ENCODE assay signal across 1 cellular context in genomic region chr13:27251166-27252088, GRCh38.
TF ChIP-seq lines count a peak whose summit lies in the region.

RPL21 (plus strand) TSS chr13:27251558; CDS start chr13:27253777, 2,219 bp downstream.

TF ChIP-seq in HepG2, 621 proteins besides CTCF, POLR2A, EP300 and RAD21 (continued from another document and continues in another):
- TF ChIP-seq HMGXB3 (CRISPR knock-in tag; IDR thresholded peaks at IDR 0.05; ENCODE audit: borderline replicate concordance) (peak; percentile 82), AGO2 (optimal IDR thresholded peaks at IDR 0.05; ENCODE audit: low read depth, low read length) (peak; percentile 94), ZNF441 (CRISPR knock-in tag; IDR thresholded peaks at IDR 0.05; ENCODE audit: borderline replicate concordance) (peak; percentile 33; the same call in 1 of the 2 replicates), IRF1 (CRISPR knock-in tag; IDR thresholded peaks at IDR 0.05; ENCODE audit: low read depth) (no peak), HCFC1 (IDR thresholded peaks at IDR 0.05; ENCODE audit: low read depth, low read length) (peak; percentile 17; the same call in 1 of the 2 replicates), RERE (CRISPR knock-in tag; IDR thresholded peaks at IDR 0.05; ENCODE audit: low read depth) (peak; percentile 7; the same call in 1 of the 2 replicates), ZNF280D (CRISPR knock-in tag; IDR thresholded peaks at IDR 0.05) (peak; percentile 86), MEF2D (CRISPR knock-in tag; IDR thresholded peaks at IDR 0.05) (peak; percentile 89), ZNF768 (CRISPR knock-in tag; IDR thresholded peaks at IDR 0.05) (peak; percentile 70; the same call in 1 of the 2 replicates), ZNF816 (CRISPR knock-in tag; IDR thresholded peaks at IDR 0.05; ENCODE audit: borderline replicate concordance) (no peak), ZNF512 (CRISPR knock-in tag; IDR thresholded peaks at IDR 0.05) (no peak), ZNF232 (CRISPR knock-in tag; IDR thresholded peaks at IDR 0.05; ENCODE audit: borderline replicate concordance) (peak; percentile 87), MAFG (CRISPR knock-in tag; IDR thresholded peaks at IDR 0.05) (no peak), ZNF557 (CRISPR knock-in tag; IDR thresholded peaks at IDR 0.05) (0 out of 2 replicates have a peak, but pooled peaks have one; percentile 35), DMAP1 (CRISPR knock-in tag; IDR thresholded peaks at IDR 0.05) (peak; percentile 99), ZNF670 (CRISPR knock-in tag; IDR thresholded peaks at IDR 0.05; ENCODE audit: borderline replicate concordance) (peak; percentile 74; the same call in 1 of the 2 replicates), ZNF264 (CRISPR knock-in tag; IDR thresholded peaks at IDR 0.05) (no peak; the same call in 1 of the 2 replicates), ZNF484 (CRISPR knock-in tag; IDR thresholded peaks at IDR 0.05; ENCODE audit: borderline replicate concordance, low read depth) (no peak), KLF11 (CRISPR knock-in tag; IDR thresholded peaks at IDR 0.05) (no peak; the same call in 1 of the 2 replicates), RBM39 (IDR thresholded peaks at IDR 0.05; ENCODE audit: low read depth, low read length, poor library complexity, severe bottlenecking) (peak; percentile 78), ZNF513 (CRISPR knock-in tag; conservative IDR thresholded peaks at IDR 0.05) (0 out of 2 replicates have a peak, but pooled peaks have one; percentile 15), NKX3-1 (CRISPR knock-in tag; IDR thresholded peaks at IDR 0.05) (peak; percentile 81; the same call in 1 of the 2 replicates), TP53 (CRISPR knock-in tag; conservative IDR thresholded peaks at IDR 0.05) (peak; percentile 78; the same call in 1 of the 2 replicates), FOXM1 (CRISPR knock-in tag; IDR thresholded peaks at IDR 0.05) (no peak), ZNF256 (CRISPR knock-in tag; conservative IDR thresholded peaks at IDR 0.05) (peak; percentile 46; the same call in 1 of the 2 replicates)
- TF ChIP-seq, protein P1, sequence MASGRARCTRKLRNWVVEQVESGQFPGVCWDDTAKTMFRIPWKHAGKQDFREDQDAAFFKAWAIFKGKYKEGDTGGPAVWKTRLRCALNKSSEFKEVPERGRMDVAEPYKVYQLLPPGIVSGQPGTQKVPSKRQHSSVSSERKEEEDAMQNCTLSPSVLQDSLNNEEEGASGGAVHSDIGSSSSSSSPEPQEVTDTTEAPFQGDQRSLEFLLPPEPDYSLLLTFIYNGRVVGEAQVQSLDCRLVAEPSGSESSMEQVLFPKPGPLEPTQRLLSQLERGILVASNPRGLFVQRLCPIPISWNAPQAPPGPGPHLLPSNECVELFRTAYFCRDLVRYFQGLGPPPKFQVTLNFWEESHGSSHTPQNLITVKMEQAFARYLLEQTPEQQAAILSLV (CRISPR knock-in tag; IDR thresholded peaks at IDR 0.05; ENCODE audit: borderline replicate concordance), result peak; percentile 61; the same call in 1 of the 2 replicates
- TF ChIP-seq, protein P2, sequence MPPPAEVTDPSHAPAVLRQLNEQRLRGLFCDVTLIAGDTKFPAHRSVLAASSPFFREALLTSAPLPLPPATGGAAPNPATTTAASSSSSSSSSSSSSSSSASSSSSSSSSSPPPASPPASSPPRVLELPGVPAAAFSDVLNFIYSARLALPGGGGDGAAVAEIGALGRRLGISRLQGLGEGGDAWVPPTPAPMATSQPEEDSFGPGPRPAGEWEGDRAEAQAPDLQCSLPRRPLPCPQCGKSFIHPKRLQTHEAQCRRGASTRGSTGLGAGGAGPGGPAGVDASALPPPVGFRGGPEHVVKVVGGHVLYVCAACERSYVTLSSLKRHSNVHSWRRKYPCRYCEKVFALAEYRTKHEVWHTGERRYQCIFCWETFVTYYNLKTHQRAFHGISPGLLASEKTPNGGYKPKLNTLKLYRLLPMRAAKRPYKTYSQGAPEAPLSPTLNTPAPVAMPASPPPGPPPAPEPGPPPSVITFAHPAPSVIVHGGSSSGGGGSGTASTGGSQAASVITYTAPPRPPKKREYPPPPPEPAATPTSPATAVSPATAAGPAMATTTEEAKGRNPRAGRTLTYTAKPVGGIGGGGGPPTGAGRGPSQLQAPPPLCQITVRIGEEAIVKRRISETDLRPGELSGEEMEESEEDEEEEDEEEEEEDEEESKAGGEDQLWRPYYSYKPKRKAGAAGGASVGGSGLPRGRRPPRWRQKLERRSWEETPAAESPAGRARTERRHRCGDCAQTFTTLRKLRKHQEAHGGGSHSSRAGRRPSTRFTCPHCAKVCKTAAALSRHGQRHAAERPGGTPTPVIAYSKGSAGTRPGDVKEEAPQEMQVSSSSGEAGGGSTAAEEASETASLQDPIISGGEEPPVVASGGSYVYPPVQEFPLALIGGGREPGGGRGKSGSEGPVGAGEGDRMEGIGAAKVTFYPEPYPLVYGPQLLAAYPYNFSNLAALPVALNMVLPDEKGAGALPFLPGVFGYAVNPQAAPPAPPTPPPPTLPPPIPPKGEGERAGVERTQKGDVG (CRISPR knock-in tag; IDR thresholded peaks at IDR 0.05; ENCODE audit: borderline replicate concordance), result 0 out of 2 replicates have a peak, but pooled peaks have one; percentile 43
- TF ChIP-seq, protein P3, sequence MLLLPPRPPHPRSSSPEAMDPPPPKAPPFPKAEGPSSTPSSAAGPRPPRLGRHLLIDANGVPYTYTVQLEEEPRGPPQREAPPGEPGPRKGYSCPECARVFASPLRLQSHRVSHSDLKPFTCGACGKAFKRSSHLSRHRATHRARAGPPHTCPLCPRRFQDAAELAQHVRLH (CRISPR knock-in tag; IDR thresholded peaks at IDR 0.05; ENCODE audit: borderline replicate concordance, low read depth), result no peak
